ENCODE assay signal across 10 cellular contexts in genomic region chr5:177474845-177475562, GRCh38. TPM values are rescaled to one million over a fixed set of nuclear protein-coding genes. Genes with fewer than 3 reads are reported as not detected.
DNase-seq lines count a peak whose midpoint lies in the region; ATAC-seq and TF ChIP-seq lines count a peak whose summit lies in the region.
"Had no signal": no experiment of that assay in that cellular context is flagged by ENCODE, and none has a peak within 500 bp of the region (broad histone marks: within the 10 kb centered on the region; RNA-seq: fewer than 3 reads in every experiment).

No MANE protein-coding gene starts in this region.

- peak overlapping the region; percentile 73 to 88 (median 83) for H3K4me2 ChIP-seq in BLaER1 treated with 17β-estradiol and CSF1 and Interleukin-3, amounts not matched to agents 10 nM and 100 nM

- H3K4me1 ChIP-seq in BLaER1 treated with 17β-estradiol and CSF1 and Interleukin-3, amounts not matched to agents 10 nM and 100 nM = peaks cover 83 to 88% (median 86%) of the 10 kb centered on the region in 10 experiments
- H3K4me1 ChIP-seq in lower lobe of right lung = peaks cover 36% of the 10 kb centered on the region

- H3K9ac ChIP-seq in BLaER1 treated with 17β-estradiol and CSF1 and Interleukin-3, amounts not matched to agents 10 nM and 100 nM = peak overlapping the region in 8 of 11 experiments; percentile 6 to 99 (median 42); a peak in 9 of 22 replicates

- peaks cover 8 to 61% (median 28%) of the 10 kb centered on the region in 11 experiments; a peak in 21 of 22 replicates for H4K20me1 ChIP-seq in BLaER1 treated with 17β-estradiol and CSF1 and Interleukin-3, amounts not matched to agents 10 nM and 100 nM

- no peaks in the 10 kb centered on the region for H3K27me3 ChIP-seq in BLaER1 treated with 17β-estradiol and CSF1 and Interleukin-3, amounts not matched to agents 10 nM and 100 nM
- peaks cover 11% of the 10 kb centered on the region for H3K27me3 ChIP-seq in lower lobe of right lung (ENCODE audit: low read depth)
- H3K27me3 ChIP-seq: foreskin keratinocyte had no signal

- ATAC-seq in lower lobe of right lung (no peak), GM18519 (IDR thresholded peaks at IDR 0.05; ENCODE audit: low FRiP score, unreplicated experiment) (no peak), HG03196 (IDR thresholded peaks at IDR 0.05; ENCODE audit: unreplicated experiment) (no peak), HG02852 (IDR thresholded peaks at IDR 0.05; ENCODE audit: unreplicated experiment) (no peak)
- ATAC-seq: foreskin keratinocyte had no signal

- peak overlapping the region in 4 of 10 experiments; percentile 10 to 43 (median 32); a peak in 2 of 20 replicates for H3K4me3 ChIP-seq in BLaER1 treated with 17β-estradiol and CSF1 and Interleukin-3, amounts not matched to agents 10 nM and 100 nM
- no peak overlapping the region for H3K4me3 ChIP-seq in lower lobe of right lung

- no peaks in the 10 kb centered on the region for H3K9me3 ChIP-seq in BLaER1 treated with 17β-estradiol and CSF1 and Interleukin-3, amounts not matched to agents 10 nM and 100 nM (replicated peaks in 1 of 11)
- H3K9me3 ChIP-seq in lower lobe of right lung = no peaks in the 10 kb centered on the region

- H3K36me3 ChIP-seq in BLaER1 treated with 17β-estradiol and CSF1 and Interleukin-3, amounts not matched to agents 10 nM and 100 nM = peaks cover 0 to 24% (median 19%) of the 10 kb centered on the region in 11 experiments; a peak in 14 of 22 replicates
- no peaks in the 10 kb centered on the region for H3K36me3 ChIP-seq in lower lobe of right lung

- H3K27ac ChIP-seq in BLaER1 treated with 17β-estradiol and CSF1 and Interleukin-3, amounts not matched to agents 10 nM and 100 nM = peak overlapping the region in 8 of 11 experiments; percentile 5 to 60 (median 40); a peak in 11 of 22 replicates
- peak overlapping the region; percentile 4 for H3K27ac ChIP-seq in lower lobe of right lung
- H3K27ac ChIP-seq: foreskin keratinocyte had no signal

- DNase-seq in NCI-H524 treated with DMSO at 0.1 percent for 48 hours (lab: John Stamatoyannopoulos, UW) = peak; percentile 59
- DNase-seq in lower lobe of right lung = no peak
- DNase-seq: DMS153; foreskin keratinocyte; stimulated activated CD4-positive, alpha-beta T cell treated with anti-CD3 and anti-CD28 coated beads, Interleukin-4, amount 100 ng/mL, for 24 hours; T1000 had no signal

- intact Hi-C loops in lower lobe of right lung (cut with DNase I) = no loop called here

- TF ChIP-seq CTCF in lower lobe of right lung (IDR thresholded peaks at IDR 0.05) = no peak

RNA-seq across cellular contexts. Expression of gene DBN1, which starts 1.6 kb away (rescaled TPM):
- 23.1 TPM for total RNA-seq in lower lobe of right lung

RNA-seq across cellular contexts. Expression of gene PDLIM7, which starts 22.4 kb away (rescaled TPM):
- total RNA-seq in lower lobe of right lung = 47.1 TPM

RNA-seq across cellular contexts. Expression of gene PRR7, which starts 28.4 kb away (rescaled TPM):
- total RNA-seq in lower lobe of right lung = 1.7 TPM

RNA-seq across cellular contexts. Expression of gene DOK3, which starts 34.6 kb away (rescaled TPM):
- total RNA-seq in lower lobe of right lung = 76.5 TPM

RNA-seq across cellular contexts. Expression of gene DDX41, which starts 41.8 kb away (rescaled TPM):
- total RNA-seq in lower lobe of right lung = 69.4 TPM
